In genomic region chr1:21176589-21177555, GRCh38 we compare ENCODE assay signal across 8 cellular contexts. TPM values are rescaled to one million over a fixed set of nuclear protein-coding genes. Genes with fewer than 3 reads are reported as not detected.
DNase-seq lines count a peak whose midpoint lies in the region; ATAC-seq and FAIRE-seq lines count a peak whose summit lies in the region.

Gene EIF4G3 (minus strand): TSS chr1:21176897. CDS start chr1:21002742, 174,155 bp downstream.

- no peaks in the 10 kb centered on the region for H3K27me3 ChIP-seq in muscle layer of colon (ENCODE audit: control insufficient read depth in 1 of 2, insufficient read depth in 2 of 2, low read length in 2 of 2)

- H3K36me3 ChIP-seq in KOPT-K1 (ENCODE audit: insufficient read depth, low read length) (no peaks in the 10 kb centered on the region), muscle layer of colon (ENCODE audit: insufficient read depth, low read length) (no peaks in the 10 kb centered on the region)

- no peaks in the 10 kb centered on the region for H3K9me3 Mint-ChIP-seq in activated T-cell treated with anti-CD3 and anti-CD28 coated beads, Interleukin-2, amount 50 U/mL, for 72 hours

- H3K27ac ChIP-seq in KOPT-K1 (ENCODE audit: low read depth, low read length, poor library complexity, severe bottlenecking) (peak within 1 kb of the TSS; percentile 35), muscle layer of colon (ENCODE audit: low read depth, low read length) (peak within 1 kb of the TSS; percentile 97)

- DNase-seq in DMS79 (lab: John Stamatoyannopoulos, UW) (peak; percentile 97), RCC 7860 (ENCODE audit: low spot score) (peak; percentile 94)
- peak; percentile 100 for DNase-seq in activated T-cell treated with anti-CD3 and anti-CD28 coated beads, Interleukin-2, amount 50 U/mL, for 72 hours
- peak; percentile 99 for DNase-seq in stimulated activated CD8-positive, alpha-beta memory T cell treated with anti-CD3 and anti-CD28 coated beads, Interleukin-7, amount 100 ng/mL, for 24 hours (ENCODE audit: low read depth)

- peak within 1 kb of the TSS; percentile 92 to 93 for H3K4me3 Mint-ChIP-seq in activated T-cell treated with anti-CD3 and anti-CD28 coated beads, Interleukin-2, amount 50 U/mL, for 72 hours

- H3K9ac ChIP-seq in muscle layer of colon (ENCODE audit: low read length): peak within 1 kb of the TSS; percentile 51

- H3K9me3 ChIP-seq in KOPT-K1 (ENCODE audit: insufficient read depth, low read length, poor library complexity, severe bottlenecking) (no peaks in the 10 kb centered on the region), muscle layer of colon (ENCODE audit: low read length) (no peaks in the 10 kb centered on the region)

- H3K36me3 Mint-ChIP-seq in activated T-cell treated with anti-CD3 and anti-CD28 coated beads, Interleukin-2, amount 50 U/mL, for 72 hours (ENCODE audit: insufficient read depth in 2 of 2): peaks cover 6 to 10% of the 10 kb centered on the region in 2 donors

- H3K4me3 ChIP-seq in muscle layer of colon (ENCODE audit: low read depth in 1 of 2, low read length in 2 of 2): peak within 1 kb of the TSS; percentile 89 to 97

- no peaks in the 10 kb centered on the region for H3K27me3 Mint-ChIP-seq in activated T-cell treated with anti-CD3 and anti-CD28 coated beads, Interleukin-2, amount 50 U/mL, for 72 hours (ENCODE audit: low read depth)

- peak within 1 kb of the TSS; percentile 90 for H3K27ac Mint-ChIP-seq in activated T-cell treated with anti-CD3 and anti-CD28 coated beads, Interleukin-2, amount 50 U/mL, for 72 hours

- peaks cover 22% of the 10 kb centered on the region for H3K4me1 Mint-ChIP-seq in activated T-cell treated with anti-CD3 and anti-CD28 coated beads, Interleukin-2, amount 50 U/mL, for 72 hours (ENCODE audit: low read depth)

- FAIRE-seq in RCC 7860 (lab: Jason Lieb, UNC): peak; percentile 91

- ATAC-seq in GM21786 (IDR thresholded peaks at IDR 0.05; ENCODE audit: unreplicated experiment): peak; percentile 90
- ATAC-seq in activated T-cell treated with anti-CD3 and anti-CD28 coated beads, Interleukin-2, amount 50 U/mL, for 72 hours (replicated peaks in 1 of 2): peak; percentile 91 to 92
- peak; percentile 97 for ATAC-seq in esophagus mucosa

- H3K4me1 ChIP-seq in muscle layer of colon (ENCODE audit: insufficient read depth, low read length): peaks cover 9% of the 10 kb centered on the region

RNA-seq across cellular contexts. Expression of gene EIF4G3, which starts in this region (rescaled TPM):
- total RNA-seq in activated T-cell treated with anti-CD3 and anti-CD28 coated beads, Interleukin-2, amount 50 U/mL, for 72 hours: 10 to 100 TPM; 33.3 to 36.3 TPM
- 35.7 TPM for total RNA-seq in esophagus mucosa

Comparison
In these comparisons a context has a peak if more than half of its experiments do, and no peak if none do; other contexts are left out.
1. Peak in every context shown above with its lines: DNase-seq, ATAC-seq, H3K4me3 ChIP-seq and H3K27ac ChIP-seq.